Comparison of ENCODE assay signal across 8 cellular contexts in genomic region chr14:59870277-59871165, GRCh38. TPM values are rescaled to one million over a fixed set of nuclear protein-coding genes. Genes with fewer than 3 reads are reported as not detected.
DNase-seq lines count a peak whose midpoint lies in the region; ATAC-seq and TF ChIP-seq lines count a peak whose summit lies in the region.

RTN1 (minus strand) TSS chr14:59870776; CDS start chr14:59870630, 146 bp downstream.

- DNase-seq in activated CD4-positive, alpha-beta T cell treated with anti-CD3 and anti-CD28 coated beads for 48 hours = peak; percentile 32
- DNase-seq in activated CD4-positive, alpha-beta T cell treated with anti-CD3 and anti-CD28 coated beads, Interleukin-2, amount 50 U/mL, for 4 hours = no peak
- peak; percentile 81 for DNase-seq in NCI-H2171 (lab: John Stamatoyannopoulos, UW)
- DNase-seq in activated CD4-positive, alpha-beta T cell treated with anti-CD3 and anti-CD28 coated beads, Interleukin-2, amount 10 ng/mL, durations not matched to agents 7 days and 5 days = peak; percentile 13
- DNase-seq in fibroblast of gingiva (ENCODE audit: low read depth) = peak; percentile 25
- peak; percentile 25 for DNase-seq in transverse colon

- H3K27me3 Mint-ChIP-seq in activated CD4-positive, alpha-beta T cell treated with anti-CD3 and anti-CD28 coated beads, Interleukin-2, amount 10 ng/mL, durations not matched to agents 7 days and 5 days = peaks cover 65% of the 10 kb centered on the region

- H3K27me3 ChIP-seq in mucosa of rectum (ENCODE audit: control insufficient read depth in 2 of 2, insufficient read depth in 2 of 2, low read length in 2 of 2) (peaks cover 24 to 29% of the 10 kb centered on the region in 2 donors), transverse colon (peaks cover 93% of the 10 kb centered on the region)

- H3K27ac ChIP-seq in mucosa of rectum (ENCODE audit: low read depth in 2 of 2, low read length in 2 of 2) (peak within 1 kb of the TSS in 1 of 2 donors; percentile 7), transverse colon (peak within 1 kb of the TSS in 3 of 4 donors; percentile 7 to 26 (median 9))

- TF ChIP-seq CTCF in transverse colon (IDR thresholded peaks at IDR 0.05) = no peak

- peak within 1 kb of the TSS in 1 of 2 donors; percentile 43 for H3K9ac ChIP-seq in mucosa of rectum (ENCODE audit: low read depth in 1 of 2, low read length in 2 of 2)

- TF ChIP-seq EP300 in transverse colon (IDR thresholded peaks at IDR 0.05; ENCODE audit: low read depth) = no peak

- peaks cover 4% of the 10 kb centered on the region for H3K4me1 Mint-ChIP-seq in activated CD4-positive, alpha-beta T cell treated with anti-CD3 and anti-CD28 coated beads, Interleukin-2, amount 10 ng/mL, durations not matched to agents 7 days and 5 days

- H3K9me3 ChIP-seq in mucosa of rectum (ENCODE audit: control insufficient read depth in 2 of 2, low read length in 2 of 2) = no peaks in the 10 kb centered on the region
- no peaks in the 10 kb centered on the region for H3K9me3 ChIP-seq in transverse colon

- peak; percentile 83 for ATAC-seq in HG02759 (IDR thresholded peaks at IDR 0.05; ENCODE audit: unreplicated experiment)

- peak within 1 kb of the TSS; percentile 69 for H3K4me3 Mint-ChIP-seq in activated CD4-positive, alpha-beta T cell treated with anti-CD3 and anti-CD28 coated beads, Interleukin-2, amount 10 ng/mL, durations not matched to agents 7 days and 5 days

- H3K27ac Mint-ChIP-seq in activated CD4-positive, alpha-beta T cell treated with anti-CD3 and anti-CD28 coated beads, Interleukin-2, amount 10 ng/mL, durations not matched to agents 7 days and 5 days = peak within 1 kb of the TSS; percentile 50

- no peak for TF ChIP-seq POLR2A in transverse colon (IDR thresholded peaks at IDR 0.05)

- peaks cover 0 to 2% of the 10 kb centered on the region in 2 donors for H3K4me1 ChIP-seq in mucosa of rectum (ENCODE audit: control insufficient read depth in 2 of 2, insufficient read depth in 2 of 2, low read length in 2 of 2)
- peaks cover 0 to 21% (median 9%) of the 10 kb centered on the region in 4 donors for H3K4me1 ChIP-seq in transverse colon

- CTCF ChIA-PET in activated CD4-positive, alpha-beta T cell treated with anti-CD3 and anti-CD28 coated beads, Interleukin-2, amount 10 ng/mL, durations not matched to agents 7 days and 5 days (lab: Charles Lee) = no interaction called here

- H3K4me3 ChIP-seq in mucosa of rectum (ENCODE audit: low read length in 2 of 2) (peak within 1 kb of the TSS; percentile 56 to 58), transverse colon (peak within 1 kb of the TSS; percentile 32 to 58 (median 44))

- intact Hi-C loops in transverse colon (cut with DNase I; ENCODE audit: low total_unique reads) = no loop called here

- in situ Hi-C loops in transverse colon (cut with MboI; ENCODE audit: low pct_ligation_motif_present in 1 of 4, low pct_unique_long_range_greater_than_20kb in 1 of 4, low sequenced_read_pairs in 3 of 4) = no loop called here

- WGBS in transverse colon (ENCODE audit: low coverage in 1 of 2), 2 donors = 0 to 1% methylated on average over 1 to 52 of the region's 84 CpGs

- H3K36me3 Mint-ChIP-seq in activated CD4-positive, alpha-beta T cell treated with anti-CD3 and anti-CD28 coated beads, Interleukin-2, amount 10 ng/mL, durations not matched to agents 7 days and 5 days (ENCODE audit: low read depth) = peaks cover 3% of the 10 kb centered on the region

- POLR2A ChIA-PET in activated CD4-positive, alpha-beta T cell treated with anti-CD3 and anti-CD28 coated beads, Interleukin-2, amount 10 ng/mL, durations not matched to agents 7 days and 5 days (lab: Charles Lee) = no interaction called here

- H3K9me3 Mint-ChIP-seq in activated CD4-positive, alpha-beta T cell treated with anti-CD3 and anti-CD28 coated beads, Interleukin-2, amount 10 ng/mL, durations not matched to agents 7 days and 5 days = no peaks in the 10 kb centered on the region

- no peaks in the 10 kb centered on the region for H3K36me3 ChIP-seq in mucosa of rectum (ENCODE audit: control insufficient read depth in 2 of 2, insufficient read depth in 2 of 2, low read length in 2 of 2)
- no peaks in the 10 kb centered on the region for H3K36me3 ChIP-seq in transverse colon

RNA-seq across cellular contexts. Expression of gene RTN1, which starts in this region (rescaled TPM):
- not detected for total RNA-seq in activated CD4-positive, alpha-beta T cell treated with anti-CD3 and anti-CD28 coated beads, Interleukin-2, amount 10 ng/mL, durations not matched to agents 7 days and 5 days
- 1 to 10 TPM in 3 of 4 donors, not detected in 1; 2.4 to 4.9 (median 4.6) TPM for total RNA-seq in transverse colon

Comparison
In these comparisons a context has a peak if more than half of its experiments do, and no peak if none do; other contexts are left out.
1. DNase-seq: peak in activated CD4-positive, alpha-beta T cell treated with anti-CD3 and anti-CD28 coated beads for 48 hours (single experiment), NCI-H2171 (single experiment), fibroblast of gingiva (single experiment) and transverse colon (single experiment); none in activated CD4-positive, alpha-beta T cell treated with anti-CD3 and anti-CD28 coated beads, Interleukin-2, amount 50 U/mL, for 4 hours (0 of 2).
2. Peak in DNase-seq in activated CD4-positive, alpha-beta T cell treated with anti-CD3 and anti-CD28 coated beads, Interleukin-2, amount 10 ng/mL, durations not matched to agents 7 days and 5 days; RNA of the gene not detected or under 1 TPM.